In genomic region chr5:57280811-57281301, GRCh38 we compare ENCODE assay signal across 23 cellular contexts.
DNase-seq lines count a peak whose midpoint lies in the region; ATAC-seq, FAIRE-seq and TF ChIP-seq lines count a peak whose summit lies in the region.
"Had no signal": no experiment of that assay in that cellular context is flagged by ENCODE, and none has a peak within 500 bp of the region (broad histone marks: within the 10 kb centered on the region; RNA-seq: fewer than 3 reads in every experiment).

No MANE protein-coding gene starts in this region.

- DNase-seq in AML-193 (lab: John Stamatoyannopoulos, UW) (peak; percentile 40), RWPE1 (ENCODE audit: low spot score) (peak; percentile 17), epithelial cell of esophagus (ENCODE audit: low read depth) (peak; percentile 92), mucosa of descending colon (no peak), kidney (no peak), progenitor cell of endocrine pancreas (ENCODE audit: low spot score, unreplicated experiment) (no peak)
- no peak for DNase-seq in stimulated activated naive CD4-positive, alpha-beta T cell (lab: John Stamatoyannopoulos, UW)
- DNase-seq: CD4-positive, CD25-positive, alpha-beta regulatory T cell; DMS153; DND-41; KBM-7; NCI-H1092 treated with DMSO at 0.1 percent for 48 hours; NCI-H1436; NCI-H187; NCI-H2081 treated with DMSO at 0.1 percent for 48 hours; NCI-H2171; NCI-H226; NCI-H510A; NCI-H69; SK-N-SH had no signal

- H3K9me3 Mint-ChIP-seq in progenitor cell of endocrine pancreas (ENCODE audit: low read depth) = peaks cover 10% of the 10 kb centered on the region

- POLR2A ChIA-PET in RWPE1 (lab: Yijun Ruan, JAX; ENCODE audit: low non-redundant PET) = no interaction called here

- intact Hi-C loops in mucosa of descending colon (cut with DNase I, micrococcal nuclease) = no loop called here
- intact Hi-C loops in kidney (cut with DNase I) = no loop called here

- H3K4me3 Mint-ChIP-seq in progenitor cell of endocrine pancreas (ENCODE audit: low read depth) = no peak overlapping the region
- H3K4me3 Mint-ChIP-seq: CD4-positive, CD25-positive, alpha-beta regulatory T cell had no signal

- H3K27ac Mint-ChIP-seq in progenitor cell of endocrine pancreas = no peak overlapping the region
- H3K27ac Mint-ChIP-seq: CD4-positive, CD25-positive, alpha-beta regulatory T cell had no signal

- H3K9ac ChIP-seq in kidney (ENCODE audit: low read length in 2 of 2) = no peak overlapping the region
- H3K9ac ChIP-seq: BLaER1, SK-N-SH had no signal

- ATAC-seq in mucosa of descending colon = peak; percentile 73

- no peak overlapping the region for H3K27ac ChIP-seq in RWPE1
- no peak overlapping the region for H3K27ac ChIP-seq in kidney (ENCODE audit: low read depth in 2 of 2, low read length in 2 of 2)
- H3K27ac ChIP-seq: BLaER1 had no signal

- no peaks in the 10 kb centered on the region for H3K4me1 ChIP-seq in mucosa of descending colon (ENCODE audit: low read depth)
- no peaks in the 10 kb centered on the region for H3K4me1 ChIP-seq in kidney (ENCODE audit: control insufficient read depth in 1 of 2, insufficient read depth in 1 of 2, low read depth in 1 of 2, low read length in 2 of 2)
- H3K4me1 ChIP-seq: BLaER1 had no signal

- CTCF ChIA-PET in RWPE1 (lab: Yijun Ruan, JAX) = interaction anchor here (0.6 kb wide), 1 partner anchor 1180 kb away, joined by 3 read pairs; no protein-coding TSS in a partner anchor

- H3K9me3 ChIP-seq in mucosa of descending colon (no peaks in the 10 kb centered on the region), kidney (ENCODE audit: control insufficient read depth in 1 of 2, low read length in 2 of 2) (no peaks in the 10 kb centered on the region)
- H3K9me3 ChIP-seq: SK-N-SH had no signal

- TF ChIP-seq CTCF in RWPE1 (conservative IDR thresholded peaks at IDR 0.05; ENCODE audit: low read depth) (no peak), epithelial cell of esophagus (IDR thresholded peaks at IDR 0.05; ENCODE audit: insufficient read depth, low read depth, low read length, missing control alignments) (no peak), mucosa of descending colon (IDR thresholded peaks at IDR 0.05) (no peak), kidney (IDR thresholded peaks at IDR 0.05; ENCODE audit: borderline replicate concordance, extremely low read depth, insufficient read depth) (no peak), progenitor cell of endocrine pancreas (IDR thresholded peaks at IDR 0.05; ENCODE audit: unreplicated experiment) (no peak)

- H3K4me3 ChIP-seq in epithelial cell of esophagus (ENCODE audit: low read length) = no peak overlapping the region
- H3K4me3 ChIP-seq in mucosa of descending colon = no peak overlapping the region
- no peak overlapping the region for H3K4me3 ChIP-seq in kidney (ENCODE audit: low read length in 2 of 2)
- H3K4me3 ChIP-seq: BLaER1 had no signal

- no peaks in the 10 kb centered on the region for H3K27me3 Mint-ChIP-seq in progenitor cell of endocrine pancreas

- peaks cover 1% of the 10 kb centered on the region for H3K36me3 Mint-ChIP-seq in progenitor cell of endocrine pancreas (ENCODE audit: insufficient read depth)
- H3K36me3 Mint-ChIP-seq: CD4-positive, CD25-positive, alpha-beta regulatory T cell had no signal

- no peaks in the 10 kb centered on the region for H3K4me1 Mint-ChIP-seq in progenitor cell of endocrine pancreas (ENCODE audit: low read depth)

- H3K36me3 ChIP-seq in mucosa of descending colon (ENCODE audit: low read depth) = no peaks in the 10 kb centered on the region
- no peaks in the 10 kb centered on the region for H3K36me3 ChIP-seq in kidney (ENCODE audit: control insufficient read depth in 1 of 2, insufficient read depth in 2 of 2, low read length in 2 of 2)
- H3K36me3 ChIP-seq: BLaER1 had no signal

- FAIRE-seq in kidney (lab: Jason Lieb, UNC) = no peak
- FAIRE-seq: GM12892, H54 had no signal

Comparison
In these comparisons a context has a peak if more than half of its experiments do, and no peak if none do; other contexts are left out.
1. DNase-seq: peak in AML-193 (2 of 2), RWPE1 (single experiment) and epithelial cell of esophagus (single experiment); none in mucosa of descending colon (0 of 3), stimulated activated naive CD4-positive, alpha-beta T cell (0 of 6), kidney (single experiment) and progenitor cell of endocrine pancreas (single experiment).